ENCODE assay signal across 17 cellular contexts in the genomic region with DNA sequence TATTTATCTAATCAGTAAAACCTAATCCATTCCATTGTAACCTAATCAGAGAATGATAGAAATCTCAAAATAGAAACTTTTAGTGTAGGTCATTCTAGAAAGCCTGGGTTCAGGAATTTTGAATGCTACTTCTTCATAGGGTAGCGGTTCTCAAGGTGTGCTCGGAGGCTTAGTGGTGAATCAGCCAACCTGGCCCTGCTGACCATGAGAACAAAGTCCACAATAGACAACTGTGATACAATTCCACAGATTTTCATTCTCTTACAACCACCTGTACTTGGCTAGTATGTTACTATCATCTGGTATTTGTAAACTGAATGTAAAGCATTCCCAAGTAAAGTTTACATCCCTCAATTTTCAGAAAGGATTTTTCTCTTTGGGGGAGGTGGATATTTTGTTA. TPM values are rescaled to one million over a fixed set of nuclear protein-coding genes. Genes with fewer than 3 reads are reported as not detected.
DNase-seq lines count a peak whose midpoint lies in the region; ATAC-seq, FAIRE-seq and TF ChIP-seq lines count a peak whose summit lies in the region.
"Had no signal": no experiment of that assay in that cellular context is flagged by ENCODE, and none has a peak within 500 bp of the region (broad histone marks: within the 10 kb centered on the region; RNA-seq: fewer than 3 reads in every experiment).

No MANE protein-coding gene starts in this region.

- TF ChIP-seq CTCF in endodermal cell (conservative IDR thresholded peaks at IDR 0.05) (no peak), liver (IDR thresholded peaks at IDR 0.05; ENCODE audit: low read depth, low read length, missing input control) (no peak)

- H3K27ac Mint-ChIP-seq in endodermal cell: peak overlapping the region; percentile 13
- H3K27ac Mint-ChIP-seq: CD14-positive monocyte; CD8-positive, alpha-beta T cell had no signal

- WGBS in endodermal cell (ENCODE audit: insufficient coverage in 1 of 2, insufficient read length in 1 of 2), 2 experiments: 70 to 90% methylated on average over 2 of the region's 2 CpGs
- 61% methylated on average over 2 of the region's 2 CpGs for WGBS in liver
- 36 to 77% (median 60%) methylated on average over 2 of the region's 2 CpGs for WGBS in small intestine, 3 donors

- H3K9me3 ChIP-seq in endodermal cell (ENCODE audit: control insufficient read depth, low read length) (no peaks in the 10 kb centered on the region), liver (ENCODE audit: control insufficient read depth in 4 of 4, low read length in 3 of 4) (no peaks in the 10 kb centered on the region), small intestine (ENCODE audit: control insufficient read depth, low read depth) (no peaks in the 10 kb centered on the region)
- H3K9me3 ChIP-seq: HAP-1 had no signal

- peak overlapping the region; percentile 19 for H3K4me3 ChIP-seq in endodermal cell (ENCODE audit: low read length)
- H3K4me3 ChIP-seq in liver (ENCODE audit: low read depth in 1 of 3, low read length in 3 of 3): no peak overlapping the region
- H3K4me3 ChIP-seq in small intestine (ENCODE audit: low read depth in 1 of 2, low read length in 2 of 2): no peak overlapping the region
- H3K4me3 ChIP-seq: HAP-1 had no signal

- H3K4me3 Mint-ChIP-seq in endodermal cell: no peak overlapping the region
- H3K4me3 Mint-ChIP-seq: CD14-positive monocyte; CD8-positive, alpha-beta T cell had no signal

- ATAC-seq in GM18520 (IDR thresholded peaks at IDR 0.05; ENCODE audit: unreplicated experiment): no peak
- ATAC-seq in HG03342 (IDR thresholded peaks at IDR 0.05; ENCODE audit: unreplicated experiment): no peak
- ATAC-seq: CD8-positive, alpha-beta T cell had no signal

- H3K27ac ChIP-seq in endodermal cell (ENCODE audit: low read depth, low read length) (no peak overlapping the region), liver (ENCODE audit: low read depth in 1 of 2, low read length in 2 of 2) (no peak overlapping the region), small intestine (ENCODE audit: low read depth in 1 of 2, low read length in 1 of 2) (no peak overlapping the region)
- H3K27ac ChIP-seq: 22Rv1 had no signal

- H3K9ac ChIP-seq in endodermal cell (ENCODE audit: extremely low read depth, low read length, poor library complexity, severe bottlenecking) (no peak overlapping the region), liver (ENCODE audit: low read depth in 1 of 2, low read length in 2 of 2) (no peak overlapping the region)

- H3K27me3 ChIP-seq in endodermal cell (ENCODE audit: control insufficient read depth, insufficient read depth, low read length, poor library complexity, severe bottlenecking): no peaks in the 10 kb centered on the region
- no peaks in the 10 kb centered on the region for H3K27me3 ChIP-seq in liver (ENCODE audit: control insufficient read depth in 4 of 4, insufficient read depth in 4 of 4, low read length in 3 of 4)
- H3K27me3 ChIP-seq in small intestine (ENCODE audit: control insufficient read depth in 2 of 2, insufficient read depth in 2 of 2, low read length in 2 of 2): no peaks in the 10 kb centered on the region

- FAIRE-seq in small intestine (lab: Jason Lieb, UNC): no peak
- FAIRE-seq: GM12891, H1 had no signal

- no peaks in the 10 kb centered on the region for H3K36me3 Mint-ChIP-seq in endodermal cell (ENCODE audit: low read depth)
- H3K36me3 Mint-ChIP-seq: CD14-positive monocyte; CD8-positive, alpha-beta T cell had no signal

- peaks cover 2% of the 10 kb centered on the region for H3K4me1 ChIP-seq in endodermal cell (ENCODE audit: control insufficient read depth, insufficient read depth, low read length)
- H3K4me1 ChIP-seq in liver (ENCODE audit: control insufficient read depth in 4 of 4, insufficient read depth in 4 of 4, low read length in 3 of 4): peaks cover 0 to 10% (median 3%) of the 10 kb centered on the region in 4 donors
- no peaks in the 10 kb centered on the region for H3K4me1 ChIP-seq in small intestine (ENCODE audit: control insufficient read depth in 2 of 2, insufficient read depth in 1 of 2, low read depth in 1 of 2, low read length in 1 of 2)
- H3K4me1 ChIP-seq: HAP-1 had no signal

- TF ChIP-seq RAD21 in liver (IDR thresholded peaks at IDR 0.05): no peak

- DNase-seq in DMS53 (lab: John Stamatoyannopoulos, UW) (peak; percentile 52), DMS53 treated with DMSO at 0.1 percent for 48 hours (lab: John Stamatoyannopoulos, UW; ENCODE audit: unreplicated experiment) (no peak), endodermal cell (no peak), small intestine (peak; percentile 62)
- DNase-seq in activated naive CD4-positive, alpha-beta T cell (lab: John Stamatoyannopoulos, UW): no peak
- DNase-seq: CD8-positive, alpha-beta T cell; COR-L47; DMS79; IMR-90 had no signal

- H3K36me3 ChIP-seq in endodermal cell (ENCODE audit: control insufficient read depth, insufficient read depth, low read length): no peaks in the 10 kb centered on the region
- no peaks in the 10 kb centered on the region for H3K36me3 ChIP-seq in liver (ENCODE audit: control insufficient read depth in 4 of 4, insufficient read depth in 3 of 4, low read depth in 1 of 4, low read length in 3 of 4)
- no peaks in the 10 kb centered on the region for H3K36me3 ChIP-seq in small intestine (ENCODE audit: control insufficient read depth in 2 of 2, insufficient read depth in 2 of 2, low read length in 2 of 2)
- H3K36me3 ChIP-seq: HAP-1 had no signal

- peaks cover 12% of the 10 kb centered on the region for H3K4me1 Mint-ChIP-seq in endodermal cell
- H3K4me1 Mint-ChIP-seq: CD14-positive monocyte had no signal

- no peaks in the 10 kb centered on the region for H3K9me3 Mint-ChIP-seq in endodermal cell
- H3K9me3 Mint-ChIP-seq: CD8-positive, alpha-beta T cell had no signal

- no peaks in the 10 kb centered on the region for H3K27me3 Mint-ChIP-seq in endodermal cell (ENCODE audit: insufficient read depth)

TF ChIP-seq in liver, 16 proteins besides CTCF, POLR2A, EP300 and RAD21:
- TF ChIP-seq ATF3 (IDR thresholded peaks at IDR 0.05) (no peak), REST (IDR thresholded peaks at IDR 0.05) (no peak), JUND (IDR thresholded peaks at IDR 0.05) (no peak), NR2F2 (IDR thresholded peaks at IDR 0.05) (no peak), FOXA1 (IDR thresholded peaks at IDR 0.05) (no peak), TAF1 (conservative IDR thresholded peaks at IDR 0.05) (no peak), SP1 (IDR thresholded peaks at IDR 0.05) (peak; percentile 21), HNF4G (IDR thresholded peaks at IDR 0.05) (no peak), EGR1 (IDR thresholded peaks at IDR 0.05; ENCODE audit: low read depth in 2 of 2) (no peak), HNF4A (conservative IDR thresholded peaks at IDR 0.05) (peak; percentile 84), FOXA2 (IDR thresholded peaks at IDR 0.05) (no peak)
- TF ChIP-seq, protein P1, sequence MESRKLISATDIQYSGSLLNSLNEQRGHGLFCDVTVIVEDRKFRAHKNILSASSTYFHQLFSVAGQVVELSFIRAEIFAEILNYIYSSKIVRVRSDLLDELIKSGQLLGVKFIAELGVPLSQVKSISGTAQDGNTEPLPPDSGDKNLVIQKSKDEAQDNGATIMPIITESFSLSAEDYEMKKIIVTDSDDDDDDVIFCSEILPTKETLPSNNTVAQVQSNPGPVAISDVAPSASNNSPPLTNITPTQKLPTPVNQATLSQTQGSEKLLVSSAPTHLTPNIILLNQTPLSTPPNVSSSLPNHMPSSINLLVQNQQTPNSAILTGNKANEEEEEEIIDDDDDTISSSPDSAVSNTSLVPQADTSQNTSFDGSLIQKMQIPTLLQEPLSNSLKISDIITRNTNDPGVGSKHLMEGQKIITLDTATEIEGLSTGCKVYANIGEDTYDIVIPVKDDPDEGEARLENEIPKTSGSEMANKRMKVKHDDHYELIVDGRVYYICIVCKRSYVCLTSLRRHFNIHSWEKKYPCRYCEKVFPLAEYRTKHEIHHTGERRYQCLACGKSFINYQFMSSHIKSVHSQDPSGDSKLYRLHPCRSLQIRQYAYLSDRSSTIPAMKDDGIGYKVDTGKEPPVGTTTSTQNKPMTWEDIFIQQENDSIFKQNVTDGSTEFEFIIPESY (IDR thresholded peaks at IDR 0.05): no peak
- TF ChIP-seq, protein P2, sequence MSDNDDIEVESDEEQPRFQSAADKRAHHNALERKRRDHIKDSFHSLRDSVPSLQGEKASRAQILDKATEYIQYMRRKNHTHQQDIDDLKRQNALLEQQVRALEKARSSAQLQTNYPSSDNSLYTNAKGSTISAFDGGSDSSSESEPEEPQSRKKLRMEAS (IDR thresholded peaks at IDR 0.05): no peak

RNA-seq across cellular contexts. Expression of gene PUM1, which starts 7.5 kb away (rescaled TPM):
- total RNA-seq in endodermal cell: 100 to 1,000 TPM; 207 to 210 TPM
- polyA plus RNA-seq in endodermal cell (2013, experiment 1 of 2): 94.8 TPM
- polyA plus RNA-seq in endodermal cell (2013, experiment 2 of 2): 90.9 TPM
- total RNA-seq in liver: 10 to 100 TPM; 41.1 to 49.2 TPM
- polyA plus RNA-seq in liver: 10 to 100 TPM; 18.1 to 19.3 TPM
- polyA plus RNA-seq in small intestine: 10 to 100 TPM; 16.5 to 26.6 (median 19.9) TPM

Comparison
In these comparisons a context has a peak if more than half of its experiments do, and no peak if none do; other contexts are left out.
1. DNase-seq: peak in DMS53 (single experiment) and small intestine (single experiment); none in DMS53 treated with DMSO at 0.1 percent for 48 hours (single experiment), endodermal cell (single experiment) and activated naive CD4-positive, alpha-beta T cell (0 of 4).
2. RNA of gene PUM1, which starts 7.5 kb away (total RNA-seq): 207 to 210 TPM in endodermal cell; 41.1 to 49.2 TPM in liver; every median in the first group is over 4 times any median in the second.